ENCODE assay signal across 17 cellular contexts in the genomic region with DNA sequence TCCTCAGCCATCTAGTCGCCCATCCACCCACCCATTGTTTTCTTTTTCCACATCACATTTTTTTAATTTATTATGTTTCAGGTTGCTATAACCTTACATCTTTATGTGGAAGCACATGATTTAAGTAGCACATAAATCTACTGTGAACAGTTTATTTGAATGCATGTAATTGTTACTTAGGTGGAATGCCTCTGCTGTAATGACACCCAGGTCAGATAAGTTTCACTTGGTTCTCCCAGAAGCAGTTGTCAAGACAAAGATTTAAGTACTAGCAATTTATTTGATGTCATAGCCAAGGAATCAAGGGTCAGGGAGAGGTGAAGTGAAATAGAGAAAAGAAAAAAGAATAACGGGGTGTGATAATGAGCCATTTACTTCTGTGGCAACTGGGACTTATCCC.
"Had no signal": no experiment of that assay in that cellular context is flagged by ENCODE, and none has a peak within 500 bp of the region (broad histone marks: within the 10 kb centered on the region; RNA-seq: fewer than 3 reads in every experiment).

No MANE protein-coding gene starts in this region.

- DNase-seq: activated CD4-positive, alpha-beta memory T cell treated with anti-CD3 and anti-CD28 coated beads, Interleukin-2, amount 10 ng/mL, durations not matched to agents 7 days and 5 days; activated CD4-positive, alpha-beta T cell treated with anti-CD3 and anti-CD28 coated beads for 36 hours; activated CD8-positive, alpha-beta memory T cell treated with anti-CD3 and anti-CD28 coated beads, Interleukin-2, amount 50 U/mL, for 4 hours; activated gamma-delta T cell treated with Interleukin-2 at 50 U/mL for 16 hours; activated naive CD8-positive, alpha-beta T cell treated with anti-CD3 and anti-CD28 coated beads, Interleukin-2, amount 10 ng/mL, durations not matched to agents 7 days and 5 days; activated T-cell treated with anti-CD3 and anti-CD28 coated beads, Interleukin-2, amount 50 U/mL, for 72 hours; foreskin melanocyte; heart left ventricle; islet precursor cell; stomach; T-helper 1 cell; WERI-Rb-1 had no signal

- H3K27ac ChIP-seq: ascending aorta, heart left ventricle, neutrophil, right atrium auricular region, thoracic aorta, WERI-Rb-1 had no signal

- H3K4me1 ChIP-seq: ascending aorta, right atrium auricular region had no signal

- ATAC-seq: activated CD4-positive, alpha-beta T cell treated with anti-CD3 and anti-CD28 coated beads for 36 hours; activated T-cell treated with anti-CD3 and anti-CD28 coated beads, Interleukin-2, amount 50 U/mL, for 72 hours had no signal

- H3K9me3 ChIP-seq: ascending aorta, right atrium auricular region, stomach had no signal

- H3K27me3 Mint-ChIP-seq: activated CD4-positive, alpha-beta memory T cell treated with anti-CD3 and anti-CD28 coated beads, Interleukin-2, amount 10 ng/mL, durations not matched to agents 7 days and 5 days; activated CD4-positive, alpha-beta T cell treated with anti-CD3 and anti-CD28 coated beads for 36 hours had no signal

- H3K4me3 ChIP-seq: ascending aorta, heart left ventricle, right atrium auricular region, stomach, thoracic aorta had no signal

- FAIRE-seq: small intestine had no signal

- H3K27ac Mint-ChIP-seq: activated CD4-positive, alpha-beta memory T cell treated with anti-CD3 and anti-CD28 coated beads, Interleukin-2, amount 10 ng/mL, durations not matched to agents 7 days and 5 days; activated CD4-positive, alpha-beta T cell treated with anti-CD3 and anti-CD28 coated beads for 36 hours; activated naive CD8-positive, alpha-beta T cell treated with anti-CD3 and anti-CD28 coated beads, Interleukin-2, amount 10 ng/mL, durations not matched to agents 7 days and 5 days; activated T-cell treated with anti-CD3 and anti-CD28 coated beads, Interleukin-2, amount 50 U/mL, for 72 hours had no signal

- H3K4me3 Mint-ChIP-seq: activated CD4-positive, alpha-beta memory T cell treated with anti-CD3 and anti-CD28 coated beads, Interleukin-2, amount 10 ng/mL, durations not matched to agents 7 days and 5 days; activated CD4-positive, alpha-beta T cell treated with anti-CD3 and anti-CD28 coated beads for 36 hours; activated naive CD8-positive, alpha-beta T cell treated with anti-CD3 and anti-CD28 coated beads, Interleukin-2, amount 10 ng/mL, durations not matched to agents 7 days and 5 days; activated T-cell treated with anti-CD3 and anti-CD28 coated beads, Interleukin-2, amount 50 U/mL, for 72 hours had no signal

- H3K36me3 ChIP-seq: ascending aorta, heart left ventricle, neutrophil, right atrium auricular region, stomach, thoracic aorta, WERI-Rb-1 had no signal

- H3K27me3 ChIP-seq: ascending aorta, heart left ventricle, neutrophil, right atrium auricular region, stomach had no signal
